25 cellular contexts compared by ENCODE assay signal in the genomic region with DNA sequence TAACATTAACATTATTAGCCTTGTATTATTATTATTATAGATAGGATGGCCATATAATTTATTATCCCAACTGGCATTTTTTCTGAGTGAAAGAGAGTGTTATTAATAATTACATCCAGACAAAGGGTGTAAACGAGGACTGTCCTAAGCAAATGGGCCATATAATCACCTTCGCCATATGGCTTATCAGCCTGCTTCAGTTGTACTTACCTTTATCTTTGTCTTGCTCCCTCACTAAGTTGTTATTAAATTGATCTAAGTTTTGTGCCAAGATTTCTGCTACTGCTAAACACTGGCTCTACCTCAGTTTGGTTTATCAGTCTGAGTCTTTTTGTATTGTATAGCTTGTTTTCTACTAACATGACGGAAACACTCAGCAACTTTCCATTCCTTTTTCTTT.
A peak's percentile ranks its signal among the peaks of the same experiment; 100 is the strongest.
DNase-seq lines count a peak whose midpoint lies in the region; ATAC-seq, FAIRE-seq and TF ChIP-seq lines count a peak whose summit lies in the region.
"Had no signal": no experiment of that assay in that cellular context is flagged by ENCODE, and none has a peak within 500 bp of the region (broad histone marks: within the 10 kb centered on the region; RNA-seq: fewer than 3 reads in every experiment).

No MANE protein-coding gene starts in this region.

- ATAC-seq in K562 (peak; percentile 66), GM19452 (IDR thresholded peaks at IDR 0.05; ENCODE audit: unreplicated experiment) (no peak), upper lobe of right lung (no peak)
- ATAC-seq in naive thymus-derived CD8-positive, alpha-beta T cell, result no peak
- ATAC-seq: Panc1 had no signal

- H3K36me3 ChIP-seq in K562 (ENCODE audit: control insufficient read depth, insufficient read depth, low read length), result no peaks in the 10 kb centered on the region
- H3K36me3 ChIP-seq in upper lobe of right lung, result no peaks in the 10 kb centered on the region
- H3K36me3 ChIP-seq: MG63 had no signal

- H3K4me3 ChIP-seq in K562 (no peak overlapping the region), upper lobe of right lung (no peak overlapping the region)
- H3K4me3 ChIP-seq: GM23248, MG63 had no signal

- no peak overlapping the region for H3K4me2 ChIP-seq in K562 (ENCODE audit: insufficient read depth, low read length)

- H3K27me3 Mint-ChIP-seq in naive thymus-derived CD8-positive, alpha-beta T cell, result no peaks in the 10 kb centered on the region

- no peaks in the 10 kb centered on the region for H3K9me3 Mint-ChIP-seq in naive thymus-derived CD8-positive, alpha-beta T cell

- FAIRE-seq in K562 (lab: Jason Lieb, UNC), result peak; percentile 76
- FAIRE-seq: HTR-8/SVneo had no signal

- intact Hi-C loops in K562 (cut with micrococcal nuclease), result loop anchor here (2.0 kb wide), 1 partner anchor 77 kb away; the partner anchor contains the start of gene STIM2
- intact Hi-C loops in upper lobe of right lung (cut with DNase I), result no loop called here

- no peak overlapping the region for H2AFZ ChIP-seq in K562 (ENCODE audit: low read depth, low read length)
- H2AFZ ChIP-seq: GM23248 had no signal

- peak overlapping the region in 2 of 10 donors; percentile 10 to 38 for H3K27ac Mint-ChIP-seq in naive thymus-derived CD8-positive, alpha-beta T cell

- H3K79me2 ChIP-seq in K562 (ENCODE audit: control insufficient read depth, insufficient read depth, low read length), result no peaks in the 10 kb centered on the region

- peak; percentile 79 for TF ChIP-seq EP300 in K562 (IDR thresholded peaks at IDR 0.05; ENCODE audit: low read length)

- no TSS peak for BruUV-seq in K562 (replicated peaks; lab: Mats Ljungman, UMichigan)

- POLR2A ChIA-PET in K562 (lab: Yijun Ruan, JAX), result interaction anchor here (0.6 kb wide), 1 partner anchor 76 kb away, joined by 3 read pairs; no protein-coding TSS in a partner anchor
- POLR2A ChIA-PET in naive thymus-derived CD8-positive, alpha-beta T cell (lab: Charles Lee), result no interaction called here

- WGBS in K562 (ENCODE audit: insufficient coverage, low coverage, missing lambda C conversion rate), result 15% methylated on average over 3 of the region's 3 CpGs

- no peak overlapping the region for H3K4me3 Mint-ChIP-seq in naive thymus-derived CD8-positive, alpha-beta T cell

- H3K27me3 ChIP-seq in K562 (ENCODE audit: control insufficient read depth in 2 of 2, insufficient read depth in 2 of 2, low read length in 2 of 2) (no peaks in the 10 kb centered on the region), upper lobe of right lung (no peaks in the 10 kb centered on the region)
- H3K27me3 ChIP-seq: MG63 had no signal

- no peaks in the 10 kb centered on the region for H4K20me1 ChIP-seq in K562 (replicated peaks; ENCODE audit: control insufficient read depth, insufficient read depth, low read length)

- no peaks in the 10 kb centered on the region for H3K9me3 ChIP-seq in K562 (replicated peaks; ENCODE audit: control insufficient read depth, insufficient read depth, low read depth, low read length)
- no peaks in the 10 kb centered on the region for H3K9me3 ChIP-seq in upper lobe of right lung
- H3K9me3 ChIP-seq: MG63 had no signal

- DNase-seq in NCI-H2171 treated with DMSO at 0.1 percent for 48 hours (lab: John Stamatoyannopoulos, UW) (peak; percentile 44), NCI-H2171 (lab: John Stamatoyannopoulos, UW) (no peak), OCI-M1 (lab: John Stamatoyannopoulos, UW) (peak; percentile 23), K562 (ENCODE audit: extremely low read depth in 1 of 4, low spot score in 3 of 4) (peak; percentile 13 to 71 (median 32)), RPMI8226 (no peak), upper lobe of right lung (no peak)
- no peak for DNase-seq in naive thymus-derived CD8-positive, alpha-beta T cell
- DNase-seq: 8988T, ACHN, Calu3, DMS53, GM23248, H7, KG1, MG63, NCI-H1105 treated with DMSO at 0.1 percent for 48 hours, NCI-H146, NCI-H2029, NCI-H226, NCI-H510A, NCI-H774, SHP77 treated with DMSO at 0.1 percent for 48 hours had no signal

- H3K36me3 Mint-ChIP-seq in naive thymus-derived CD8-positive, alpha-beta T cell, result peaks cover 2 to 10% (median 4%) of the 10 kb centered on the region in 3 donors

- TF ChIP-seq RAD21 in K562 (CRISPR knock-in tag; conservative IDR thresholded peaks at IDR 0.05 in 1 of 2, IDR thresholded peaks at IDR 0.05 in 1 of 2), result no peak

- CTCF ChIA-PET in K562 (lab: Yijun Ruan, JAX; ENCODE audit: low intra/inter-chr PET ratio), result no interaction called here

- peaks cover 12 to 36% of the 10 kb centered on the region in 2 experiments for H3K4me1 ChIP-seq in K562 (replicated peaks in 1 of 2; ENCODE audit: control insufficient read depth in 2 of 2, insufficient read depth in 2 of 2, low read length in 2 of 2)
- H3K4me1 ChIP-seq in upper lobe of right lung, result peaks cover 10% of the 10 kb centered on the region

- H3K27ac ChIP-seq in K562 (ENCODE audit: extremely low read depth, low read depth, low read length), result 0 out of 3 replicates have a peak overlapping the region, but pooled peaks have one; percentile 4
- no peak overlapping the region for H3K27ac ChIP-seq in upper lobe of right lung
- H3K27ac ChIP-seq: GM23248 had no signal

- H3K9ac ChIP-seq in K562 (ENCODE audit: insufficient read depth in 1 of 2, low read depth in 2 of 2, low read length in 2 of 2), result no peak overlapping the region
- H3K9ac ChIP-seq: GM23248 had no signal

- TF ChIP-seq CTCF in K562 (IDR thresholded peaks at IDR 0.05 in 2 of 3, conservative IDR thresholded peaks at IDR 0.05 in 1 of 3; ENCODE audit: insufficient read depth in 2 of 3, low read depth in 1 of 3, low read length in 3 of 3) (no peak), upper lobe of right lung (IDR thresholded peaks at IDR 0.05) (no peak)

- peaks cover 34 to 84% (median 73%) of the 10 kb centered on the region in 4 donors for H3K4me1 Mint-ChIP-seq in naive thymus-derived CD8-positive, alpha-beta T cell

- no peak for TF ChIP-seq POLR2A in K562 (conservative IDR thresholded peaks at IDR 0.05)

- in situ Hi-C loops in K562 (cut with MboI), result no loop called here

- peaks cover 3% of the 10 kb centered on the region for H3K9me1 ChIP-seq in K562 (ENCODE audit: control insufficient read depth, insufficient read depth, low read length)

TF ChIP-seq in K562, 482 proteins besides CTCF, POLR2A, EP300 and RAD21 (continues in another document):
- no peak for TF ChIP-seq NFIX (CRISPR knock-in tag; IDR thresholded peaks at IDR 0.05; ENCODE audit: low read depth)
- TF ChIP-seq TAL1 (IDR thresholded peaks at IDR 0.05), result peak; percentile 91
- TF ChIP-seq HDAC2 (IDR thresholded peaks at IDR 0.05), result peak; percentile 44
- TF ChIP-seq TFAM (CRISPR knock-in tag; conservative IDR thresholded peaks at IDR 0.05), result no peak
- no peak for TF ChIP-seq PHF21A (IDR thresholded peaks at IDR 0.05; ENCODE audit: borderline replicate concordance, low read depth)
- TF ChIP-seq NFIC (IDR thresholded peaks at IDR 0.05), result peak; percentile 82
- peak in 1 of 2 experiments; percentile 87; a peak in 3 of 4 replicates for TF ChIP-seq RCOR1 (IDR thresholded peaks at IDR 0.05; ENCODE audit: borderline replicate concordance in 1 of 2, low read depth in 2 of 2, low read length in 2 of 2)
- 0 out of 4 replicates have a peak, but pooled peaks of 1 of the 2 experiments have one; percentile 40 for TF ChIP-seq ZMIZ1 (IDR thresholded peaks at IDR 0.05; ENCODE audit: low read depth in 2 of 2, low read length in 2 of 2)
- TF ChIP-seq ZEB2 (IDR thresholded peaks at IDR 0.05), result 0 out of 2 replicates have a peak, but pooled peaks have one; percentile 41
- TF ChIP-seq CREB1 (IDR thresholded peaks at IDR 0.05), result no peak
- TF ChIP-seq CREB1 (CRISPR knock-in tag; IDR thresholded peaks at IDR 0.05), result no peak
- no peak for TF ChIP-seq HMGN3 (IDR thresholded peaks at IDR 0.05; ENCODE audit: borderline replicate concordance, extremely low read depth, insufficient read length, low read depth, low read length)
- TF ChIP-seq SOX6 (IDR thresholded peaks at IDR 0.05), result peak; percentile 91
- TF ChIP-seq TBL1XR1 (IDR thresholded peaks at IDR 0.05; ENCODE audit: low read length in 2 of 2), result peak in 1 of 2 experiments; percentile 58; a peak in 1 of 4 replicates
- TF ChIP-seq, protein P1, sequence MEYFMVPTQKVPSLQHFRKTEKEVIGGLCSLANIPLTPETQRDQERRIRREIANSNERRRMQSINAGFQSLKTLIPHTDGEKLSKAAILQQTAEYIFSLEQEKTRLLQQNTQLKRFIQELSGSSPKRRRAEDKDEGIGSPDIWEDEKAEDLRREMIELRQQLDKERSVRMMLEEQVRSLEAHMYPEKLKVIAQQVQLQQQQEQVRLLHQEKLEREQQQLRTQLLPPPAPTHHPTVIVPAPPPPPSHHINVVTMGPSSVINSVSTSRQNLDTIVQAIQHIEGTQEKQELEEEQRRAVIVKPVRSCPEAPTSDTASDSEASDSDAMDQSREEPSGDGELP (CRISPR knock-in tag; IDR thresholded peaks at IDR 0.05; ENCODE audit: borderline replicate concordance), result no peak
- TF ChIP-seq SMARCA4 (IDR thresholded peaks at IDR 0.05), result peak; percentile 73; the same call in 1 of the 2 replicates
- TF ChIP-seq DPF2 (IDR thresholded peaks at IDR 0.05), result peak; percentile 75
- TF ChIP-seq KDM1A (IDR thresholded peaks at IDR 0.05), result peak; percentile 78 to 86
- TF ChIP-seq DACH1 (IDR thresholded peaks at IDR 0.05; ENCODE audit: partially characterized antibody), result peak; percentile 79

Comparison
In these comparisons a context has a peak if more than half of its experiments do, and no peak if none do; other contexts are left out.
1. DNase-seq: peak in NCI-H2171 treated with DMSO at 0.1 percent for 48 hours (single experiment), OCI-M1 (single experiment) and K562 (4 of 4); none in NCI-H2171 (single experiment), RPMI8226 (single experiment), naive thymus-derived CD8-positive, alpha-beta T cell (0 of 10) and upper lobe of right lung (single experiment).